ENCODE assay signal across 8 cellular contexts in genomic region chr3:179037361-179037760, GRCh38. TPM values are rescaled to one million over a fixed set of nuclear protein-coding genes. Genes with fewer than 3 reads are reported as not detected.
DNase-seq lines count a peak whose midpoint lies in the region; TF ChIP-seq lines count a peak whose summit lies in the region.

No MANE protein-coding gene starts in this region.

- TF ChIP-seq CTCF in kidney epithelial cell (IDR thresholded peaks at IDR 0.05; ENCODE audit: insufficient read depth, low read length, poor library complexity, severe bottlenecking), result no peak
- no peak for TF ChIP-seq CTCF in Calu3 (IDR thresholded peaks at IDR 0.05; ENCODE audit: unreplicated experiment)

- H3K27ac ChIP-seq in BLaER1, result peak overlapping the region; percentile 93

- peaks cover 81% of the 10 kb centered on the region for H3K9me3 ChIP-seq in BLaER1

- H3K4me1 ChIP-seq in BLaER1, result peaks cover 44% of the 10 kb centered on the region

- H3K36me3 ChIP-seq in BLaER1 (peaks cover 49% of the 10 kb centered on the region), kidney epithelial cell (ENCODE audit: control insufficient read depth, insufficient read depth, low read length) (no peaks in the 10 kb centered on the region)

- no peak overlapping the region for H3K4me3 Mint-ChIP-seq in Calu3 (ENCODE audit: low read depth, unreplicated experiment)

- H3K4me1 Mint-ChIP-seq in Calu3 (ENCODE audit: low read depth, unreplicated experiment), result no peaks in the 10 kb centered on the region

- peak; percentile 24 for DNase-seq in T follicular helper cell (ENCODE audit: low read depth)
- DNase-seq in amygdala (lab: John Stamatoyannopoulos, UW), result peak in 36 of 56 donors; percentile 4 to 59 (median 23)
- peak; percentile 52 for DNase-seq in kidney epithelial cell (ENCODE audit: low read depth)
- DNase-seq in stimulated activated CD8-positive, alpha-beta memory T cell treated with anti-CD3 and anti-CD28 coated beads, Interleukin-4, amount 100 ng/mL, for 24 hours (ENCODE audit: low read depth), result peak; percentile 19
- no peak for DNase-seq in Calu3
- no peak for DNase-seq in CD1c-positive myeloid dendritic cell (ENCODE audit: extremely low spot score)
- no peak for DNase-seq in NOMO-1 (lab: John Stamatoyannopoulos, UW; ENCODE audit: unreplicated experiment in 2 of 2)

- no peaks in the 10 kb centered on the region for H3K9me3 Mint-ChIP-seq in Calu3 (ENCODE audit: low read depth, unreplicated experiment)

- no peaks in the 10 kb centered on the region for H4K20me1 ChIP-seq in BLaER1

- H3K27me3 Mint-ChIP-seq in Calu3 (ENCODE audit: unreplicated experiment), result no peaks in the 10 kb centered on the region

- peak overlapping the region; percentile 80 for H3K9ac ChIP-seq in BLaER1

- H3K4me2 ChIP-seq in BLaER1, result peak overlapping the region; percentile 95

- no peaks in the 10 kb centered on the region for H3K27me3 ChIP-seq in BLaER1
- H3K27me3 ChIP-seq in kidney epithelial cell (ENCODE audit: control insufficient read depth, insufficient read depth, low read length), result no peaks in the 10 kb centered on the region

- intact Hi-C loops in Calu3 (cut with micrococcal nuclease; ENCODE audit: unreplicated experiment), result no loop called here

- H3K27ac Mint-ChIP-seq in Calu3 (ENCODE audit: unreplicated experiment), result no peak overlapping the region

- CTCF ChIA-PET in Calu3 (lab: Charles Lee), result interaction anchor here (0.5 to 1.0 kb wide), 2 partner anchors 13 to 270 kb away, joined by 3 to 4 read pairs; no protein-coding TSS in a partner anchor

- BruUV-seq in Calu3 (replicated peaks; lab: Mats Ljungman, UMichigan), result no TSS peak

- no peaks in the 10 kb centered on the region for H3K36me3 Mint-ChIP-seq in Calu3 (ENCODE audit: insufficient read depth, unreplicated experiment)

- H3K4me3 ChIP-seq in BLaER1 (peak overlapping the region; percentile 61), kidney epithelial cell (ENCODE audit: low read depth, low read length) (no peak overlapping the region)

RNA-seq across cellular contexts. Expression of gene ZMAT3, which starts 34.2 kb away (rescaled TPM):
- total RNA-seq in kidney epithelial cell (49.3 and 51.7 TPM in 2 replicates), Calu3 (2022) (10.5 and 12.1 TPM in 2 replicates)

Comparison
In these comparisons a context has a peak if more than half of its experiments do, and no peak if none do; other contexts are left out.
1. DNase-seq: peak in T follicular helper cell (single experiment), amygdala (36 of 56), kidney epithelial cell (single experiment) and stimulated activated CD8-positive, alpha-beta memory T cell treated with anti-CD3 and anti-CD28 coated beads, Interleukin-4, amount 100 ng/mL, for 24 hours (single experiment); none in Calu3 (single experiment), CD1c-positive myeloid dendritic cell (single experiment) and NOMO-1 (0 of 2).